2 cellular contexts compared by ENCODE assay signal in the genomic region with DNA sequence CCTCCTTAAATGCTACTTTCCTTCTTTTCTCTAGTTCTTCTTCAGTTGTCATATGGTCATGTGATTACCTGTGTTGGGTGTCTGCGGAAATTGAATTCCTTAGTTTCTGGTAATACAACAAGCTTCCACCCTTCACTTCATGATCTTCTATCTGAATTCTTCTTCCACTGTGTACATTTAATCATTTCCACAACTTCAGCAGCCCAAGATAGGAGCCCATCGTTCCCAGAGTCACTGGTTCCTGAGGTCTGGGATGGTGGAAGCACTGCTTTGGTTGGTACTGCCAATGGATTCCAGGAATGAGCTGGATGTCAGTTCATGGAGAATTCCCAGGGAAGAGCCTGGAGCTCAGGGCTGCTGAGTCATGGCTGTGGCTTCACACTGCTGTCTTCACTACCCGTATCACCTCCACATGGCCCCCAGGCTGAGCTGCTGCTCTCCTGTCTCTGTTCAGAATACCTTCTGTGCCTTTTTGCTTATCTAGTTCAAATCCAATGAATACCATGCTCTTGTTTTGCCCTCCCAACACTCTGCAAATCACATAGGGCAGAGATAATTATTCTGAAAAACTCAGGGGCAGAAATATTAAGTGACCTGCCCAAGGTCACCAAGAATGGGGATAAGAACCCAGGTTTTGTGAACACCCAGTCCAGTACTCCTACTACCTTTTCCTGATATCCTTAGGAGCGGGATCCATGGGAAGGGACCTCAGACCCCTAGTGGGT.
A peak's percentile ranks its signal among the peaks of the same experiment; 100 is the strongest.
TF ChIP-seq lines count a peak whose summit lies in the region.

No MANE protein-coding gene starts in this region.

TF ChIP-seq in IMR-90, 13 proteins besides CTCF, POLR2A, EP300 and RAD21:
- TF ChIP-seq MAZ (IDR thresholded peaks at IDR 0.05; ENCODE audit: borderline replicate concordance, low read depth, low read length) (no peak), ELK1 (IDR thresholded peaks at IDR 0.05; ENCODE audit: borderline replicate concordance, low read depth, low read length) (no peak), NFE2L2 (IDR thresholded peaks at IDR 0.05; ENCODE audit: low read depth, low read length) (peak; percentile 71), CHD1 (IDR thresholded peaks at IDR 0.05; ENCODE audit: low read depth, low read length) (no peak), MAFK (IDR thresholded peaks at IDR 0.05; ENCODE audit: low read depth, low read length) (no peak)

TF ChIP-seq in K562, 482 proteins besides CTCF, POLR2A, EP300 and RAD21 (continues in another document):
- peak; percentile 90 for TF ChIP-seq NFE2 (IDR thresholded peaks at IDR 0.05; ENCODE audit: low read depth)
- TF ChIP-seq BRD4 (IDR thresholded peaks at IDR 0.05) = no peak
- TF ChIP-seq SRSF9 (IDR thresholded peaks at IDR 0.05; ENCODE audit: borderline replicate concordance, low read depth, low read length) = no peak
- no peak for TF ChIP-seq NR2C1 (IDR thresholded peaks at IDR 0.05)
- 0 out of 2 replicates have a peak, but pooled peaks have one; percentile 29 for TF ChIP-seq NR2C1 (tag; IDR thresholded peaks at IDR 0.05)
- peak; percentile 71 for TF ChIP-seq ZNF592 (IDR thresholded peaks at IDR 0.05)
- no peak for TF ChIP-seq ZNF77 (CRISPR knock-in tag; IDR thresholded peaks at IDR 0.05)
- no peak for TF ChIP-seq ZNF436 (CRISPR knock-in tag; IDR thresholded peaks at IDR 0.05)
- TF ChIP-seq TEAD1 (CRISPR knock-in tag; IDR thresholded peaks at IDR 0.05) = peak in 1 of 2 experiments; percentile 18; a peak in 1 of 4 replicates
- TF ChIP-seq TAF15 (IDR thresholded peaks at IDR 0.05; ENCODE audit: low read depth, low read length) = no peak
- TF ChIP-seq BHLHE40 (IDR thresholded peaks at IDR 0.05; ENCODE audit: low read length) = no peak
- TF ChIP-seq, protein P1, sequence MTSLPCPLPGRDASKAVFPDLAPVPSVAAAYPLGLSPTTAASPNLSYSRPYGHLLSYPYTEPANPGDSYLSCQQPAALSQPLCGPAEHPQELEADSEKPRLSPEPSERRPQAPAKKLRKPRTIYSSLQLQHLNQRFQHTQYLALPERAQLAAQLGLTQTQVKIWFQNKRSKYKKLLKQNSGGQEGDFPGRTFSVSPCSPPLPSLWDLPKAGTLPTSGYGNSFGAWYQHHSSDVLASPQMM (CRISPR knock-in tag; IDR thresholded peaks at IDR 0.05) = no peak
- TF ChIP-seq MCM7 (IDR thresholded peaks at IDR 0.05) = no peak
- TF ChIP-seq, protein P2, sequence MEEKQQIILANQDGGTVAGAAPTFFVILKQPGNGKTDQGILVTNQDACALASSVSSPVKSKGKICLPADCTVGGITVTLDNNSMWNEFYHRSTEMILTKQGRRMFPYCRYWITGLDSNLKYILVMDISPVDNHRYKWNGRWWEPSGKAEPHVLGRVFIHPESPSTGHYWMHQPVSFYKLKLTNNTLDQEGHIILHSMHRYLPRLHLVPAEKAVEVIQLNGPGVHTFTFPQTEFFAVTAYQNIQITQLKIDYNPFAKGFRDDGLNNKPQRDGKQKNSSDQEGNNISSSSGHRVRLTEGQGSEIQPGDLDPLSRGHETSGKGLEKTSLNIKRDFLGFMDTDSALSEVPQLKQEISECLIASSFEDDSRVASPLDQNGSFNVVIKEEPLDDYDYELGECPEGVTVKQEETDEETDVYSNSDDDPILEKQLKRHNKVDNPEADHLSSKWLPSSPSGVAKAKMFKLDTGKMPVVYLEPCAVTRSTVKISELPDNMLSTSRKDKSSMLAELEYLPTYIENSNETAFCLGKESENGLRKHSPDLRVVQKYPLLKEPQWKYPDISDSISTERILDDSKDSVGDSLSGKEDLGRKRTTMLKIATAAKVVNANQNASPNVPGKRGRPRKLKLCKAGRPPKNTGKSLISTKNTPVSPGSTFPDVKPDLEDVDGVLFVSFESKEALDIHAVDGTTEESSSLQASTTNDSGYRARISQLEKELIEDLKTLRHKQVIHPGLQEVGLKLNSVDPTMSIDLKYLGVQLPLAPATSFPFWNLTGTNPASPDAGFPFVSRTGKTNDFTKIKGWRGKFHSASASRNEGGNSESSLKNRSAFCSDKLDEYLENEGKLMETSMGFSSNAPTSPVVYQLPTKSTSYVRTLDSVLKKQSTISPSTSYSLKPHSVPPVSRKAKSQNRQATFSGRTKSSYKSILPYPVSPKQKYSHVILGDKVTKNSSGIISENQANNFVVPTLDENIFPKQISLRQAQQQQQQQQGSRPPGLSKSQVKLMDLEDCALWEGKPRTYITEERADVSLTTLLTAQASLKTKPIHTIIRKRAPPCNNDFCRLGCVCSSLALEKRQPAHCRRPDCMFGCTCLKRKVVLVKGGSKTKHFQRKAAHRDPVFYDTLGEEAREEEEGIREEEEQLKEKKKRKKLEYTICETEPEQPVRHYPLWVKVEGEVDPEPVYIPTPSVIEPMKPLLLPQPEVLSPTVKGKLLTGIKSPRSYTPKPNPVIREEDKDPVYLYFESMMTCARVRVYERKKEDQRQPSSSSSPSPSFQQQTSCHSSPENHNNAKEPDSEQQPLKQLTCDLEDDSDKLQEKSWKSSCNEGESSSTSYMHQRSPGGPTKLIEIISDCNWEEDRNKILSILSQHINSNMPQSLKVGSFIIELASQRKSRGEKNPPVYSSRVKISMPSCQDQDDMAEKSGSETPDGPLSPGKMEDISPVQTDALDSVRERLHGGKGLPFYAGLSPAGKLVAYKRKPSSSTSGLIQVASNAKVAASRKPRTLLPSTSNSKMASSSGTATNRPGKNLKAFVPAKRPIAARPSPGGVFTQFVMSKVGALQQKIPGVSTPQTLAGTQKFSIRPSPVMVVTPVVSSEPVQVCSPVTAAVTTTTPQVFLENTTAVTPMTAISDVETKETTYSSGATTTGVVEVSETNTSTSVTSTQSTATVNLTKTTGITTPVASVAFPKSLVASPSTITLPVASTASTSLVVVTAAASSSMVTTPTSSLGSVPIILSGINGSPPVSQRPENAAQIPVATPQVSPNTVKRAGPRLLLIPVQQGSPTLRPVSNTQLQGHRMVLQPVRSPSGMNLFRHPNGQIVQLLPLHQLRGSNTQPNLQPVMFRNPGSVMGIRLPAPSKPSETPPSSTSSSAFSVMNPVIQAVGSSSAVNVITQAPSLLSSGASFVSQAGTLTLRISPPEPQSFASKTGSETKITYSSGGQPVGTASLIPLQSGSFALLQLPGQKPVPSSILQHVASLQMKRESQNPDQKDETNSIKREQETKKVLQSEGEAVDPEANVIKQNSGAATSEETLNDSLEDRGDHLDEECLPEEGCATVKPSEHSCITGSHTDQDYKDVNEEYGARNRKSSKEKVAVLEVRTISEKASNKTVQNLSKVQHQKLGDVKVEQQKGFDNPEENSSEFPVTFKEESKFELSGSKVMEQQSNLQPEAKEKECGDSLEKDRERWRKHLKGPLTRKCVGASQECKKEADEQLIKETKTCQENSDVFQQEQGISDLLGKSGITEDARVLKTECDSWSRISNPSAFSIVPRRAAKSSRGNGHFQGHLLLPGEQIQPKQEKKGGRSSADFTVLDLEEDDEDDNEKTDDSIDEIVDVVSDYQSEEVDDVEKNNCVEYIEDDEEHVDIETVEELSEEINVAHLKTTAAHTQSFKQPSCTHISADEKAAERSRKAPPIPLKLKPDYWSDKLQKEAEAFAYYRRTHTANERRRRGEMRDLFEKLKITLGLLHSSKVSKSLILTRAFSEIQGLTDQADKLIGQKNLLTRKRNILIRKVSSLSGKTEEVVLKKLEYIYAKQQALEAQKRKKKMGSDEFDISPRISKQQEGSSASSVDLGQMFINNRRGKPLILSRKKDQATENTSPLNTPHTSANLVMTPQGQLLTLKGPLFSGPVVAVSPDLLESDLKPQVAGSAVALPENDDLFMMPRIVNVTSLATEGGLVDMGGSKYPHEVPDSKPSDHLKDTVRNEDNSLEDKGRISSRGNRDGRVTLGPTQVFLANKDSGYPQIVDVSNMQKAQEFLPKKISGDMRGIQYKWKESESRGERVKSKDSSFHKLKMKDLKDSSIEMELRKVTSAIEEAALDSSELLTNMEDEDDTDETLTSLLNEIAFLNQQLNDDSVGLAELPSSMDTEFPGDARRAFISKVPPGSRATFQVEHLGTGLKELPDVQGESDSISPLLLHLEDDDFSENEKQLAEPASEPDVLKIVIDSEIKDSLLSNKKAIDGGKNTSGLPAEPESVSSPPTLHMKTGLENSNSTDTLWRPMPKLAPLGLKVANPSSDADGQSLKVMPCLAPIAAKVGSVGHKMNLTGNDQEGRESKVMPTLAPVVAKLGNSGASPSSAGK (IDR thresholded peaks at IDR 0.05) = peak; percentile 72
- TF ChIP-seq DPF2 (IDR thresholded peaks at IDR 0.05) = peak; percentile 52
- 0 out of 2 replicates have a peak, but pooled peaks have one; percentile 11 for TF ChIP-seq JUN (IDR thresholded peaks at IDR 0.05; ENCODE audit: borderline replicate concordance, low read depth, low read length)
- TF ChIP-seq JUN (CRISPR knock-in tag; IDR thresholded peaks at IDR 0.05; ENCODE audit: borderline replicate concordance) = no peak
- no peak for TF ChIP-seq YBX1 (IDR thresholded peaks at IDR 0.05)
- peak; percentile 51; the same call in 1 of the 2 replicates for TF ChIP-seq ESRRA (IDR thresholded peaks at IDR 0.05; ENCODE audit: borderline replicate concordance, low read depth)
- peak; percentile 17; the same call in 1 of the 2 replicates for TF ChIP-seq CTBP1 (IDR thresholded peaks at IDR 0.05; ENCODE audit: borderline replicate concordance)
- peak; percentile 89 for TF ChIP-seq MAFG (tag; conservative IDR thresholded peaks at IDR 0.05)
- TF ChIP-seq SREBF2 (CRISPR knock-in tag; IDR thresholded peaks at IDR 0.05) = no peak
- peak; percentile 28 for TF ChIP-seq CXXC5 (CRISPR knock-in tag; IDR thresholded peaks at IDR 0.05)
- 0 out of 2 replicates have a peak, but pooled peaks have one; percentile 34 for TF ChIP-seq SMAD4 (CRISPR knock-in tag; conservative IDR thresholded peaks at IDR 0.05)
- TF ChIP-seq PML (IDR thresholded peaks at IDR 0.05; ENCODE audit: low read length) = no peak
- TF ChIP-seq, protein P3, sequence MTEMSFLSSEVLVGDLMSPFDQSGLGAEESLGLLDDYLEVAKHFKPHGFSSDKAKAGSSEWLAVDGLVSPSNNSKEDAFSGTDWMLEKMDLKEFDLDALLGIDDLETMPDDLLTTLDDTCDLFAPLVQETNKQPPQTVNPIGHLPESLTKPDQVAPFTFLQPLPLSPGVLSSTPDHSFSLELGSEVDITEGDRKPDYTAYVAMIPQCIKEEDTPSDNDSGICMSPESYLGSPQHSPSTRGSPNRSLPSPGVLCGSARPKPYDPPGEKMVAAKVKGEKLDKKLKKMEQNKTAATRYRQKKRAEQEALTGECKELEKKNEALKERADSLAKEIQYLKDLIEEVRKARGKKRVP (CRISPR knock-in tag; IDR thresholded peaks at IDR 0.05) = no peak
- no peak for TF ChIP-seq EHMT2 (IDR thresholded peaks at IDR 0.05)
- no peak for TF ChIP-seq CREM (IDR thresholded peaks at IDR 0.05; ENCODE audit: low read depth)
- peak; percentile 77; the same call in 1 of the 2 replicates for TF ChIP-seq MAFF (IDR thresholded peaks at IDR 0.05; ENCODE audit: low read length)
- peak; percentile 50; the same call in 1 of the 2 replicates for TF ChIP-seq SMARCA4 (IDR thresholded peaks at IDR 0.05)
- no peak for TF ChIP-seq NRF1 (conservative IDR thresholded peaks at IDR 0.05 in 1 of 2, IDR thresholded peaks at IDR 0.05 in 1 of 2)
- no peak for TF ChIP-seq NR2C2 (CRISPR knock-in tag; IDR thresholded peaks at IDR 0.05)
- TF ChIP-seq NR2C2 (tag; IDR thresholded peaks at IDR 0.05) = no peak
- no peak for TF ChIP-seq KDM2B (CRISPR knock-in tag; IDR thresholded peaks at IDR 0.05)
- TF ChIP-seq ZNF316 (IDR thresholded peaks at IDR 0.05) = peak; percentile 79
- peak; percentile 15 to 17 for TF ChIP-seq E2F6 (IDR thresholded peaks at IDR 0.05; ENCODE audit: borderline replicate concordance in 1 of 2, extremely low read depth in 1 of 2, insufficient read depth in 1 of 2, insufficient read length in 1 of 2, low read depth in 1 of 2, low read length in 1 of 2, poor library complexity in 1 of 2, severe bottlenecking in 1 of 2)
- no peak for TF ChIP-seq ZNF197 (CRISPR knock-in tag; IDR thresholded peaks at IDR 0.05; ENCODE audit: low read depth)
- no peak for TF ChIP-seq RBFOX2 (IDR thresholded peaks at IDR 0.05; ENCODE audit: low read depth, low read length)
- TF ChIP-seq, protein P4, sequence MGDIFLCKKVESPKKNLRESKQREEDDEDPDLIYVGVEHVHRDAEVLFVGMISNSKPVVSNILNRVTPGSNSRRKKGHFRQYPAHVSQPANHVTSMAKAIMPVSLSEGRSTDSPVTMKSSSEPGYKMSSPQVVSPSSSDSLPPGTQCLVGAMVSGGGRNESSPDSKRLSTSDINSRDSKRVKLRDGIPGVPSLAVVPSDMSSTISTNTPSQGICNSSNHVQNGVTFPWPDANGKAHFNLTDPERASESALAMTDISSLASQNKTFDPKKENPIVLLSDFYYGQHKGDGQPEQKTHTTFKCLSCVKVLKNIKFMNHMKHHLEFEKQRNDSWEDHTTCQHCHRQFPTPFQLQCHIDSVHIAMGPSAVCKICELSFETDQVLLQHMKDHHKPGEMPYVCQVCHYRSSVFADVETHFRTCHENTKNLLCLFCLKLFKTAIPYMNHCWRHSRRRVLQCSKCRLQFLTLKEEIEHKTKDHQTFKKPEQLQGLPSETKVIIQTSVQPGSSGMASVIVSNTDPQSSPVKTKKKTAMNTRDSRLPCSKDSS (IDR thresholded peaks at IDR 0.05; ENCODE audit: low read depth, partially characterized antibody) = no peak
- TF ChIP-seq C11orf30 (IDR thresholded peaks at IDR 0.05; ENCODE audit: low read depth) = peak; percentile 85
